13 cellular contexts compared by ENCODE assay signal in genomic region chr17:39092672-39093250, GRCh38. TPM values are rescaled to one million over a fixed set of nuclear protein-coding genes. Genes with fewer than 3 reads are reported as not detected.
DNase-seq lines count a peak whose midpoint lies in the region; ATAC-seq and TF ChIP-seq lines count a peak whose summit lies in the region.
"Had no signal": no experiment of that assay in that cellular context is flagged by ENCODE, and none has a peak within 500 bp of the region (broad histone marks: within the 10 kb centered on the region; RNA-seq: fewer than 3 reads in every experiment).

No MANE protein-coding gene starts in this region.

- peak; percentile 40 for ATAC-seq in activated CD8-positive, alpha-beta T cell treated with anti-CD3 and anti-CD28 coated beads, Interleukin-2, amount 10 ng/mL, durations not matched to agents 7 days and 5 days
- ATAC-seq in naive thymus-derived CD8-positive, alpha-beta T cell, result peak; percentile 43 to 45
- no peak for ATAC-seq in HG02885 (IDR thresholded peaks at IDR 0.05; ENCODE audit: poor library complexity, unreplicated experiment)
- ATAC-seq in GM21825 (IDR thresholded peaks at IDR 0.05; ENCODE audit: unreplicated experiment), result no peak

- peak overlapping the region; percentile 93 for H2AFZ ChIP-seq in Karpas-422 (ENCODE audit: low read length)

- H3K36me3 ChIP-seq in Karpas-422 (ENCODE audit: insufficient read depth, low read length) (no peaks in the 10 kb centered on the region), WERI-Rb-1 (no peaks in the 10 kb centered on the region)
- H3K36me3 ChIP-seq: thoracic aorta had no signal

- POLR2A ChIA-PET in activated CD8-positive, alpha-beta T cell treated with anti-CD3 and anti-CD28 coated beads, Interleukin-2, amount 10 ng/mL, durations not matched to agents 7 days and 5 days (lab: Charles Lee), result interaction anchor here (1.0 kb wide), 2 partner anchors 16 to 61 kb away, joined by 3 to 4 read pairs; no protein-coding TSS in a partner anchor
- POLR2A ChIA-PET in naive thymus-derived CD8-positive, alpha-beta T cell (lab: Charles Lee), result interaction anchor here (0.5 to 5.2 kb wide), 14 partner anchors 9 to 358 kb away, joined by 3 to 94 read pairs (median 4); partner anchors contain the start of genes PLXDC1, RPL19 and RPL23

- no peaks in the 10 kb centered on the region for H3K9me2 ChIP-seq in Karpas-422 (replicated peaks; ENCODE audit: insufficient read depth, low read length)
- H3K9me2 ChIP-seq: SK-N-SH had no signal

- peaks cover 68% of the 10 kb centered on the region for H3K4me1 Mint-ChIP-seq in activated CD8-positive, alpha-beta T cell treated with anti-CD3 and anti-CD28 coated beads, Interleukin-2, amount 10 ng/mL, durations not matched to agents 7 days and 5 days (ENCODE audit: low read depth)
- H3K4me1 Mint-ChIP-seq in naive thymus-derived CD8-positive, alpha-beta T cell, result peaks cover 50 to 87% (median 81%) of the 10 kb centered on the region in 4 donors

- H3K79me2 ChIP-seq in Karpas-422 (ENCODE audit: low read length), result no peaks in the 10 kb centered on the region

- no peaks in the 10 kb centered on the region for H3K27me3 ChIP-seq in Karpas-422 (ENCODE audit: low read length)
- H3K27me3 ChIP-seq in WERI-Rb-1 (ENCODE audit: insufficient read depth, low read depth, severe bottlenecking), result no peaks in the 10 kb centered on the region

- H3K27ac ChIP-seq in Karpas-422 (ENCODE audit: low read length) (peak overlapping the region; percentile 50; the same call in 1 of the 2 replicates), WERI-Rb-1 (no peak overlapping the region)
- H3K27ac ChIP-seq: epithelial cell of prostate, thoracic aorta had no signal

- H3K9me3 Mint-ChIP-seq in activated CD8-positive, alpha-beta T cell treated with anti-CD3 and anti-CD28 coated beads, Interleukin-2, amount 10 ng/mL, durations not matched to agents 7 days and 5 days (ENCODE audit: insufficient read depth), result no peaks in the 10 kb centered on the region
- no peaks in the 10 kb centered on the region for H3K9me3 Mint-ChIP-seq in naive thymus-derived CD8-positive, alpha-beta T cell

- peaks cover 14% of the 10 kb centered on the region for H3K4me1 ChIP-seq in Karpas-422 (ENCODE audit: low read length)

- H3K4me3 ChIP-seq in Karpas-422 (ENCODE audit: low read length), result peak overlapping the region; percentile 47
- no peak overlapping the region for H3K4me3 ChIP-seq in WERI-Rb-1 (ENCODE audit: low read depth, low read length)
- H3K4me3 ChIP-seq: thoracic aorta had no signal

- DNase-seq in NOMO-1 treated with DMSO at 0.1 percent for 48 hours (lab: John Stamatoyannopoulos, UW; ENCODE audit: unreplicated experiment) (peak; percentile 29), NOMO-1 treated with dmso at 0.1 percent for 144 hours (lab: John Stamatoyannopoulos, UW; ENCODE audit: unreplicated experiment) (no peak), Karpas-422 (peak; percentile 51), WERI-Rb-1 (no peak)
- peak; percentile 40 for DNase-seq in activated CD8-positive, alpha-beta T cell treated with anti-CD3 and anti-CD28 coated beads, Interleukin-2, amount 10 ng/mL, durations not matched to agents 7 days and 5 days
- DNase-seq in naive thymus-derived CD8-positive, alpha-beta T cell, result peak in 5 of 10 donors; percentile 25 to 58 (median 52)
- DNase-seq: NCI-H1105 treated with DMSO at 0.1 percent for 48 hours, retina, SK-N-SH had no signal

- peak overlapping the region; percentile 67 for H3K4me3 Mint-ChIP-seq in activated CD8-positive, alpha-beta T cell treated with anti-CD3 and anti-CD28 coated beads, Interleukin-2, amount 10 ng/mL, durations not matched to agents 7 days and 5 days
- peak overlapping the region; percentile 69 to 89 (median 83) for H3K4me3 Mint-ChIP-seq in naive thymus-derived CD8-positive, alpha-beta T cell

- H3K36me3 Mint-ChIP-seq in activated CD8-positive, alpha-beta T cell treated with anti-CD3 and anti-CD28 coated beads, Interleukin-2, amount 10 ng/mL, durations not matched to agents 7 days and 5 days (ENCODE audit: low read depth), result no peaks in the 10 kb centered on the region
- no peaks in the 10 kb centered on the region for H3K36me3 Mint-ChIP-seq in naive thymus-derived CD8-positive, alpha-beta T cell

- no peaks in the 10 kb centered on the region for H3K27me3 Mint-ChIP-seq in activated CD8-positive, alpha-beta T cell treated with anti-CD3 and anti-CD28 coated beads, Interleukin-2, amount 10 ng/mL, durations not matched to agents 7 days and 5 days (ENCODE audit: low read depth)
- no peaks in the 10 kb centered on the region for H3K27me3 Mint-ChIP-seq in naive thymus-derived CD8-positive, alpha-beta T cell

- CTCF ChIA-PET in activated CD8-positive, alpha-beta T cell treated with anti-CD3 and anti-CD28 coated beads, Interleukin-2, amount 10 ng/mL, durations not matched to agents 7 days and 5 days (lab: Charles Lee), result interaction anchor here (0.6 to 3.5 kb wide), 22 partner anchors 9 to 390 kb away, joined by 3 to 27 read pairs (median 3); partner anchors contain the start of genes ARL5C, PLXDC1 and RPL19

- no peak for TF ChIP-seq CTCF in WERI-Rb-1 (IDR thresholded peaks at IDR 0.05; ENCODE audit: low read depth, low read length)

- peak overlapping the region; percentile 79 for H3K4me2 ChIP-seq in Karpas-422 (ENCODE audit: low read depth, low read length, poor library complexity, severe bottlenecking)
- H3K4me2 ChIP-seq: SK-N-SH had no signal

- peak overlapping the region; percentile 57 for H3K9ac ChIP-seq in Karpas-422 (ENCODE audit: low read length)
- H3K9ac ChIP-seq: SK-N-SH had no signal

- peak overlapping the region; percentile 97 for H3K27ac Mint-ChIP-seq in activated CD8-positive, alpha-beta T cell treated with anti-CD3 and anti-CD28 coated beads, Interleukin-2, amount 10 ng/mL, durations not matched to agents 7 days and 5 days
- peak overlapping the region; percentile 92 to 99 (median 96) for H3K27ac Mint-ChIP-seq in naive thymus-derived CD8-positive, alpha-beta T cell

- H3K9me3 ChIP-seq in Karpas-422 (ENCODE audit: low read length) (no peaks in the 10 kb centered on the region), WERI-Rb-1 (ENCODE audit: severe bottlenecking) (no peaks in the 10 kb centered on the region)
- H3K9me3 ChIP-seq: SK-N-SH, thoracic aorta had no signal

- no peaks in the 10 kb centered on the region for H4K20me1 ChIP-seq in Karpas-422 (ENCODE audit: insufficient read depth, low read depth, low read length)

RNA-seq across cellular contexts. Expression of gene PLXDC1, which starts 58.7 kb away (rescaled TPM):
- total RNA-seq in Karpas-422 (2014; rRNA removed; shearing (Covaris generic); ENCODE audit: low replicate concordance), result not detected in 2 replicates
- total RNA-seq in activated CD8-positive, alpha-beta T cell treated with anti-CD3 and anti-CD28 coated beads, Interleukin-2, amount 10 ng/mL, durations not matched to agents 7 days and 5 days, result 1 to 10 TPM; 3.3 to 3.9 TPM
- 10 to 100 TPM; 34.4 to 37.3 TPM for total RNA-seq in naive thymus-derived CD8-positive, alpha-beta T cell
- polyA plus RNA-seq in naive thymus-derived CD8-positive, alpha-beta T cell, result 10 to 100 TPM; 14.0 to 23.6 (median 15.9) TPM

Comparison
In these comparisons a context has a peak if more than half of its experiments do, and no peak if none do; other contexts are left out.
1. DNase-seq: peak in NOMO-1 treated with DMSO at 0.1 percent for 48 hours (single experiment), Karpas-422 (single experiment) and activated CD8-positive, alpha-beta T cell treated with anti-CD3 and anti-CD28 coated beads, Interleukin-2, amount 10 ng/mL, durations not matched to agents 7 days and 5 days (single experiment); none in NOMO-1 treated with dmso at 0.1 percent for 144 hours (single experiment) and WERI-Rb-1 (single experiment).
2. ATAC-seq: peak in activated CD8-positive, alpha-beta T cell treated with anti-CD3 and anti-CD28 coated beads, Interleukin-2, amount 10 ng/mL, durations not matched to agents 7 days and 5 days (single experiment) and naive thymus-derived CD8-positive, alpha-beta T cell (2 of 2); none in HG02885 (single experiment) and GM21825 (single experiment).
3. RNA of gene PLXDC1, which starts 58.7 kb away (total RNA-seq): 34.4 to 37.3 TPM in naive thymus-derived CD8-positive, alpha-beta T cell; 3.3 to 3.9 TPM in activated CD8-positive, alpha-beta T cell treated with anti-CD3 and anti-CD28 coated beads, Interleukin-2, amount 10 ng/mL, durations not matched to agents 7 days and 5 days and not detected in Karpas-422; every median in the first group is over 4 times any median in the second.